31 cellular contexts compared by ENCODE assay signal in the genomic region with DNA sequence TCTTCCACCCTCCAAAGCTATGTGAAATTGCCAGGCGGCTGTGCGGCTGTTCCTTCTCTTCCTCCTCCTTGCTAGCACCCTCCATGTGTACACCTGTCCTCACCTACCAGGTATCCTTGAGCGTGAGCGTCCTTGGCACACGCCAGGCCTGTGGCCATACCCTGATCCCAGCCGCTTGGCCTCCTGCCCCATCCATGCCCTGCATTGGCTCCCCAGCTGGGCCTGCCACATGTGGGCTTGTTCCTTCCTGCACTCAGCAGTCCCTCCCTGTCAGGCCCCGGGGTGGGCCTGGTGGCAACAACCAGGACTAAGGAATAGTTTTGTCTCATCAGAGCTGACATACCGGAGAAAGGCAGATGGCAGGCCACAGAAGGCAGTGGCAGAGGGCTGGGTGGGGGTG. TPM values are rescaled to one million over a fixed set of nuclear protein-coding genes. Genes with fewer than 3 reads are reported as not detected.
"Had no signal": no experiment of that assay in that cellular context is flagged by ENCODE, and none has a peak within 500 bp of the region (broad histone marks: within the 10 kb centered on the region; RNA-seq: fewer than 3 reads in every experiment).

No MANE protein-coding gene starts in this region.

- H3K36me3 Mint-ChIP-seq: activated CD8-positive, alpha-beta memory T cell treated with anti-CD3 and anti-CD28 coated beads, Interleukin-2, amount 10 ng/mL, durations not matched to agents 7 days and 5 days; activated naive CD8-positive, alpha-beta T cell treated with anti-CD3 and anti-CD28 coated beads for 36 hours had no signal

- H3K27me3 ChIP-seq: cardiac muscle cell, Peyer's patch had no signal

- H3K27ac ChIP-seq: cardiac muscle cell, Peyer's patch, RWPE1 had no signal

- H3K9me3 Mint-ChIP-seq: activated CD4-positive, alpha-beta T cell treated with anti-CD3 and anti-CD28 coated beads, Interleukin-2, amount 10 ng/mL, durations not matched to agents 7 days and 5 days; activated naive CD8-positive, alpha-beta T cell treated with anti-CD3 and anti-CD28 coated beads for 36 hours; activated T-cell treated with anti-CD3 and anti-CD28 coated beads, Interleukin-2, amount 50 U/mL, for 72 hours; activated T-helper 17 cell treated with anti-CD3 and anti-CD28 coated beads, Interleukin-2, amount 50 U/mL, for 72 hours; central memory CD8-positive, alpha-beta T cell had no signal

- FAIRE-seq: TTC549 had no signal

- H3K36me3 ChIP-seq: cardiac muscle cell, Peyer's patch had no signal

- H3K4me1 Mint-ChIP-seq: activated CD4-positive, alpha-beta T cell treated with anti-CD3 and anti-CD28 coated beads, Interleukin-2, amount 10 ng/mL, durations not matched to agents 7 days and 5 days; activated naive CD8-positive, alpha-beta T cell treated with anti-CD3 and anti-CD28 coated beads for 36 hours; activated T-helper 17 cell treated with anti-CD3 and anti-CD28 coated beads, Interleukin-2, amount 50 U/mL, for 72 hours; central memory CD8-positive, alpha-beta T cell had no signal

- DNase-seq: activated CD4-positive, alpha-beta T cell treated with anti-CD3 and anti-CD28 coated beads, Interleukin-2, amount 10 ng/mL, durations not matched to agents 7 days and 5 days; activated CD4-positive, alpha-beta T cell treated with anti-CD3 and anti-CD28 coated beads, Interleukin-2, amount 50 U/mL, for 48 hours; activated CD8-positive, alpha-beta memory T cell treated with anti-CD3 and anti-CD28 coated beads, Interleukin-2, amount 10 ng/mL, durations not matched to agents 7 days and 5 days; activated CD8-positive, alpha-beta memory T cell treated with anti-CD3 and anti-CD28 coated beads, Interleukin-2, amount 50 U/mL, for 48 hours; activated effector memory CD4-positive, alpha-beta T cell treated with anti-CD3 and anti-CD28 coated beads, Interleukin-2, amount 50 U/mL, for 16 hours; activated naive CD4-positive, alpha-beta T cell; activated naive CD4-positive, alpha-beta T cell treated with anti-CD3 and anti-CD28 coated beads, Interleukin-2, amount 50 U/mL, for 16 hours; activated naive CD8-positive, alpha-beta T cell treated with anti-CD3 and anti-CD28 coated beads for 36 hours; activated T-cell treated with anti-CD3 and anti-CD28 coated beads, Interleukin-2, amount 50 U/mL, for 72 hours; amniotic stem cell; aorta; NCI-H1092 treated with DMSO at 0.1 percent for 48 hours; NCI-H146; NCI-H187; NCI-H2029 treated with DMSO at 0.1 percent for 48 hours; NCI-H2107; NCI-H2171; NCI-H510A; NCI-H526; NCI-H748 treated with DMSO at 0.1 percent for 48 hours; NK-92 treated with Interleukin-12 subunit alpha and Interleukin-12 subunit beta, amount 100 ng/mL, for 24 hours; PC-3; SIG-M5; T1000 had no signal

- H3K27ac Mint-ChIP-seq: activated CD4-positive, alpha-beta T cell treated with anti-CD3 and anti-CD28 coated beads, Interleukin-2, amount 10 ng/mL, durations not matched to agents 7 days and 5 days; activated CD8-positive, alpha-beta memory T cell treated with anti-CD3 and anti-CD28 coated beads, Interleukin-2, amount 10 ng/mL, durations not matched to agents 7 days and 5 days; activated naive CD8-positive, alpha-beta T cell treated with anti-CD3 and anti-CD28 coated beads for 36 hours; activated T-cell treated with anti-CD3 and anti-CD28 coated beads, Interleukin-2, amount 50 U/mL, for 72 hours; activated T-helper 17 cell treated with anti-CD3 and anti-CD28 coated beads, Interleukin-2, amount 50 U/mL, for 72 hours had no signal

- H3K27me3 Mint-ChIP-seq: activated CD4-positive, alpha-beta T cell treated with anti-CD3 and anti-CD28 coated beads, Interleukin-2, amount 10 ng/mL, durations not matched to agents 7 days and 5 days; activated CD8-positive, alpha-beta memory T cell treated with anti-CD3 and anti-CD28 coated beads, Interleukin-2, amount 10 ng/mL, durations not matched to agents 7 days and 5 days; activated naive CD8-positive, alpha-beta T cell treated with anti-CD3 and anti-CD28 coated beads for 36 hours had no signal

- H3K9me3 ChIP-seq: Peyer's patch had no signal

- H3K4me3 Mint-ChIP-seq: activated CD4-positive, alpha-beta T cell treated with anti-CD3 and anti-CD28 coated beads, Interleukin-2, amount 10 ng/mL, durations not matched to agents 7 days and 5 days; activated CD8-positive, alpha-beta memory T cell treated with anti-CD3 and anti-CD28 coated beads, Interleukin-2, amount 10 ng/mL, durations not matched to agents 7 days and 5 days; activated naive CD8-positive, alpha-beta T cell treated with anti-CD3 and anti-CD28 coated beads for 36 hours; activated T-cell treated with anti-CD3 and anti-CD28 coated beads, Interleukin-2, amount 50 U/mL, for 72 hours; activated T-helper 17 cell treated with anti-CD3 and anti-CD28 coated beads, Interleukin-2, amount 50 U/mL, for 72 hours; central memory CD8-positive, alpha-beta T cell had no signal

- H3K4me3 ChIP-seq: cardiac muscle cell, Peyer's patch had no signal

- ATAC-seq: activated CD8-positive, alpha-beta memory T cell treated with anti-CD3 and anti-CD28 coated beads, Interleukin-2, amount 10 ng/mL, durations not matched to agents 7 days and 5 days; activated T-cell treated with anti-CD3 and anti-CD28 coated beads, Interleukin-2, amount 50 U/mL, for 72 hours; activated T-helper 17 cell treated with anti-CD3 and anti-CD28 coated beads, Interleukin-2, amount 50 U/mL, for 72 hours; PC-3; Right ventricle myocardium inferior had no signal

RNA-seq across cellular contexts. Expression of gene SCUBE1, which starts 40.0 kb away (rescaled TPM):
- total RNA-seq: activated CD4-positive, alpha-beta T cell treated with anti-CD3 and anti-CD28 coated beads, Interleukin-2, amount 10 ng/mL, durations not matched to agents 7 days and 5 days; activated T-helper 17 cell treated with anti-CD3 and anti-CD28 coated beads, Interleukin-2, amount 50 U/mL, for 72 hours; PC-3 had no signal
